In the genomic region with DNA sequence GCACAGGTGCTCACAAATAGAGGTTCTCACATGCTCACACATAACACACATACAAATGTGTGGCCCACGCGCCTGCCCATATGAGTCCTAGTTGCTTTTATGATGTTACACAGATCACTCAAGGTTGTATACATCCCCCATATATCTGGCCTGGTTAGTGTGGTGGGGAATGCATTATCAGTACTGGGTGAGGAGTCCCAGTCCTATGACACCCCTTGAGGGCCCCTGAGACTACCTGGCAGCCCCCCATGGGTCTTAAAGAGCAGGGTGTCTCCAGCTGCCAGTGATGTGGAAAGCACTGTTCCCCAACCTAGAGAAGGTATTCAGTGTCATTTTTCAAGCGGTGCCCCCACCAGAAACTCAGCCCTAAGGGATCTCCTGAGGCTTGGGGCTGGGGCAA, we compare ENCODE assay signal across 20 cellular contexts. TPM values are rescaled to one million over a fixed set of nuclear protein-coding genes. Genes with fewer than 3 reads are reported as not detected.
DNase-seq lines count a peak whose midpoint lies in the region; ATAC-seq lines count a peak whose summit lies in the region.
"Had no signal": no experiment of that assay in that cellular context is flagged by ENCODE, and none has a peak within 500 bp of the region (broad histone marks: within the 10 kb centered on the region; RNA-seq: fewer than 3 reads in every experiment).

No MANE protein-coding gene starts in this region.

- no peak overlapping the region for H3K4me3 Mint-ChIP-seq in activated T-cell treated with anti-CD3 and anti-CD28 coated beads, Interleukin-2, amount 50 U/mL, for 4 hours
- no peak overlapping the region for H3K4me3 Mint-ChIP-seq in T-helper 17 cell
- no peak overlapping the region for H3K4me3 Mint-ChIP-seq in stimulated activated effector memory CD8-positive, alpha-beta T cell treated with anti-CD3 and anti-CD28 coated beads, Interleukin-12 subunit alpha, Interleukin-12 subunit beta, amount 100 ng/mL, for 72 hours

- H3K79me1 ChIP-seq in mesendoderm (ENCODE audit: low read length), result no peaks in the 10 kb centered on the region

- no peaks in the 10 kb centered on the region for H3K36me3 ChIP-seq in mesendoderm (ENCODE audit: control insufficient read depth, insufficient read depth, low read length)

- H4K5ac ChIP-seq in mesendoderm (ENCODE audit: low read length), result no peak overlapping the region

- H3K4me2 ChIP-seq in mesendoderm (ENCODE audit: low read length), result no peak overlapping the region
- H3K4me2 ChIP-seq: A549 had no signal

- H3K27ac Mint-ChIP-seq in T-helper 17 cell, result peak overlapping the region; percentile 64
- H3K27ac Mint-ChIP-seq in stimulated activated effector memory CD8-positive, alpha-beta T cell treated with anti-CD3 and anti-CD28 coated beads, Interleukin-12 subunit alpha, Interleukin-12 subunit beta, amount 100 ng/mL, for 72 hours, result no peak overlapping the region

- H3K4me1 Mint-ChIP-seq in activated T-cell treated with anti-CD3 and anti-CD28 coated beads, Interleukin-2, amount 50 U/mL, for 4 hours (ENCODE audit: low read depth), result peaks cover 38% of the 10 kb centered on the region
- peaks cover 31% of the 10 kb centered on the region for H3K4me1 Mint-ChIP-seq in T-helper 17 cell
- H3K4me1 Mint-ChIP-seq in stimulated activated effector memory CD8-positive, alpha-beta T cell treated with anti-CD3 and anti-CD28 coated beads, Interleukin-12 subunit alpha, Interleukin-12 subunit beta, amount 100 ng/mL, for 72 hours, result peaks cover 62% of the 10 kb centered on the region

- peaks cover 67% of the 10 kb centered on the region for H3K27me3 ChIP-seq in mesendoderm (ENCODE audit: insufficient read depth, low read length, poor library complexity)

- H3K79me2 ChIP-seq in mesendoderm (ENCODE audit: control insufficient read depth, insufficient read depth, low read length), result peaks cover 18% of the 10 kb centered on the region

- H3K27ac ChIP-seq in mesendoderm (ENCODE audit: low read depth, low read length), result no peak overlapping the region
- H3K27ac ChIP-seq: A549, C4-2B had no signal

- no peak overlapping the region for H2BK120ac ChIP-seq in mesendoderm (ENCODE audit: low read depth, low read length)

- H3K9ac ChIP-seq in mesendoderm (ENCODE audit: low read length), result no peak overlapping the region

- no peak overlapping the region for H3K4ac ChIP-seq in mesendoderm (ENCODE audit: low read depth, low read length)

- DNase-seq in activated T-cell treated with anti-CD3 and anti-CD28 coated beads, Interleukin-2, amount 50 U/mL, for 4 hours, result no peak
- no peak for DNase-seq in activated T-cell treated with anti-CD3 and anti-CD28 coated beads for 4 hours
- DNase-seq in T-helper 17 cell, result no peak
- no peak for DNase-seq in mesendoderm
- no peak for DNase-seq in stimulated activated effector memory CD8-positive, alpha-beta T cell treated with anti-CD3 and anti-CD28 coated beads, Interleukin-12 subunit alpha, Interleukin-12 subunit beta, amount 100 ng/mL, for 72 hours (ENCODE audit: low spot score in 2 of 2)
- DNase-seq in left cardiac atrium, result no peak
- DNase-seq in A172 (ENCODE audit: low spot score), result no peak
- DNase-seq: DMS 273 treated with DMSO at 0.1 percent for 48 hours, GF-D8, GOT3, IMR-90, Karpas-422, MM.1S, NCI-H1105, NCI-H1694, NCI-H510A treated with DMSO at 0.1 percent for 48 hours had no signal

- no peak overlapping the region for H3K18ac ChIP-seq in mesendoderm (ENCODE audit: low read length)

- no peaks in the 10 kb centered on the region for H3K9me3 Mint-ChIP-seq in activated T-cell treated with anti-CD3 and anti-CD28 coated beads, Interleukin-2, amount 50 U/mL, for 4 hours
- no peaks in the 10 kb centered on the region for H3K9me3 Mint-ChIP-seq in stimulated activated effector memory CD8-positive, alpha-beta T cell treated with anti-CD3 and anti-CD28 coated beads, Interleukin-12 subunit alpha, Interleukin-12 subunit beta, amount 100 ng/mL, for 72 hours

- peaks cover 14% of the 10 kb centered on the region for H3K4me1 ChIP-seq in mesendoderm (ENCODE audit: control insufficient read depth, low read depth, low read length)

- H2BK5ac ChIP-seq in mesendoderm (ENCODE audit: low read length), result no peak overlapping the region

- no peak overlapping the region for H3K4me3 ChIP-seq in mesendoderm (ENCODE audit: low read length)
- H3K4me3 ChIP-seq: A549 had no signal

- no peaks in the 10 kb centered on the region for H3K9me3 ChIP-seq in T-helper 17 cell (ENCODE audit: control insufficient read depth, low read length, poor library complexity, severe bottlenecking)
- H3K9me3 ChIP-seq: A549 had no signal

- H3K27me3 Mint-ChIP-seq in activated T-cell treated with anti-CD3 and anti-CD28 coated beads, Interleukin-2, amount 50 U/mL, for 4 hours (ENCODE audit: low read depth), result peaks cover 90% of the 10 kb centered on the region
- peaks cover 89% of the 10 kb centered on the region for H3K27me3 Mint-ChIP-seq in T-helper 17 cell

- H3K56ac ChIP-seq in mesendoderm (ENCODE audit: low read length), result peak overlapping the region; percentile 26

- no peak overlapping the region for H3K23ac ChIP-seq in mesendoderm (ENCODE audit: low read length)

- no CpG with 5 or more reads among the region's 3 CpGs for WGBS in mesendoderm (ENCODE audit: extremely low coverage, insufficient coverage, low lambda C conversion rate)

- no peak overlapping the region for H2AK5ac ChIP-seq in mesendoderm (ENCODE audit: low read length)

- no peak overlapping the region for H2BK15ac ChIP-seq in mesendoderm (replicated peaks; ENCODE audit: low read depth)

- no peaks in the 10 kb centered on the region for H3K36me3 Mint-ChIP-seq in activated T-cell treated with anti-CD3 and anti-CD28 coated beads, Interleukin-2, amount 50 U/mL, for 4 hours (ENCODE audit: insufficient read depth)
- peaks cover 14% of the 10 kb centered on the region for H3K36me3 Mint-ChIP-seq in T-helper 17 cell (ENCODE audit: low read depth)
- H3K36me3 Mint-ChIP-seq in stimulated activated effector memory CD8-positive, alpha-beta T cell treated with anti-CD3 and anti-CD28 coated beads, Interleukin-12 subunit alpha, Interleukin-12 subunit beta, amount 100 ng/mL, for 72 hours, result peaks cover 6% of the 10 kb centered on the region

- H4K8ac ChIP-seq in mesendoderm (ENCODE audit: low read depth, low read length), result no peak overlapping the region

- peak; percentile 10 to 15 for ATAC-seq in activated T-cell treated with anti-CD3 and anti-CD28 coated beads, Interleukin-2, amount 50 U/mL, for 4 hours
- ATAC-seq in T-helper 17 cell, result no peak
- ATAC-seq in stimulated activated effector memory CD8-positive, alpha-beta T cell treated with anti-CD3 and anti-CD28 coated beads, Interleukin-12 subunit alpha, Interleukin-12 subunit beta, amount 100 ng/mL, for 72 hours, result peak; percentile 22
- no peak for ATAC-seq in left cardiac atrium
- no peak for ATAC-seq in GM21447 (IDR thresholded peaks at IDR 0.05; ENCODE audit: unreplicated experiment)
- ATAC-seq: A549 had no signal

- intact Hi-C loops in left cardiac atrium (cut with DNase I), result no loop called here

RNA-seq across cellular contexts. Expression of a gene that starts 2.8 kb away (rescaled TPM):
- total RNA-seq in activated T-cell treated with anti-CD3 and anti-CD28 coated beads, Interleukin-2, amount 50 U/mL, for 4 hours, result not detected
- total RNA-seq in T-helper 17 cell, result not detected
- 0.94 TPM for polyA plus RNA-seq in mesendoderm (2013, experiment 1 of 2)
- 0.81 TPM for polyA plus RNA-seq in mesendoderm (2013, experiment 2 of 2)
- 1 to 10 TPM; 4.7 to 5.2 TPM for total RNA-seq in left cardiac atrium
- total RNA-seq in A172 (2014; rRNA removed; shearing (Covaris generic)), result not detected in 2 replicates
- total RNA-seq: HT-29, IMR-90 had no signal
- polyA plus RNA-seq: IMR-90 had no signal

RNA-seq across cellular contexts. Expression of a gene that starts 35.0 kb away (rescaled TPM):
- 10 to 100 TPM; 22.5 to 27.0 (median 24.0) TPM for total RNA-seq in activated T-cell treated with anti-CD3 and anti-CD28 coated beads, Interleukin-2, amount 50 U/mL, for 4 hours
- total RNA-seq in T-helper 17 cell (10 to 100 TPM; 25.0 to 37.9 TPM), left cardiac atrium (10 to 100 TPM; 32.1 to 33.8 TPM)
- polyA plus RNA-seq in mesendoderm (2013, experiment 1 of 2), result 39.5 TPM
- polyA plus RNA-seq in mesendoderm (2013, experiment 2 of 2), result 35.2 TPM
- total RNA-seq in A172 (2014; rRNA removed; shearing (Covaris generic)), result 22.4 and 41.8 TPM in 2 replicates

Comparison
In these comparisons a context has a peak if more than half of its experiments do, and no peak if none do; other contexts are left out.
1. ATAC-seq: peak in activated T-cell treated with anti-CD3 and anti-CD28 coated beads, Interleukin-2, amount 50 U/mL, for 4 hours (2 of 2) and stimulated activated effector memory CD8-positive, alpha-beta T cell treated with anti-CD3 and anti-CD28 coated beads, Interleukin-12 subunit alpha, Interleukin-12 subunit beta, amount 100 ng/mL, for 72 hours (single experiment); none in T-helper 17 cell (single experiment), left cardiac atrium (0 of 2) and GM21447 (single experiment).